Comparison of ENCODE assay signal across 8 cellular contexts in genomic region chr6:53795254-53795701, GRCh38. TPM values are rescaled to one million over a fixed set of nuclear protein-coding genes. Genes with fewer than 3 reads are reported as not detected.
DNase-seq lines count a peak whose midpoint lies in the region; ATAC-seq and TF ChIP-seq lines count a peak whose summit lies in the region.

No MANE protein-coding gene starts in this region.

- 2% methylated on average over 18 of the region's 28 CpGs for WGBS in suprapubic skin

- peak overlapping the region; percentile 90 for H3K4me3 ChIP-seq in BE2C (ENCODE audit: low read depth, low read length)
- peak overlapping the region; percentile 63 for H3K4me3 ChIP-seq in MG63
- peak overlapping the region; percentile 78 for H3K4me3 ChIP-seq in astrocyte of the cerebellum (ENCODE audit: low read depth, low read length)
- H3K4me3 ChIP-seq in suprapubic skin: peak overlapping the region; percentile 84

- H3K27me3 ChIP-seq in BE2C (peaks cover 26% of the 10 kb centered on the region), MG63 (no peaks in the 10 kb centered on the region; the same call in 1 of the 2 replicates), suprapubic skin (no peaks in the 10 kb centered on the region)

- no peaks in the 10 kb centered on the region for H3K36me3 ChIP-seq in BE2C
- no peaks in the 10 kb centered on the region for H3K36me3 ChIP-seq in MG63
- H3K36me3 ChIP-seq in suprapubic skin: no peaks in the 10 kb centered on the region

- H3K27ac ChIP-seq in suprapubic skin: peak overlapping the region; percentile 82

- TF ChIP-seq EP300 in suprapubic skin (IDR thresholded peaks at IDR 0.05): no peak

- in situ Hi-C loops in astrocyte of the cerebellum (cut with HindIII; ENCODE audit: low sequenced_read_pairs): no loop called here

- TF ChIP-seq POLR2A in suprapubic skin (IDR thresholded peaks at IDR 0.05): no peak

- intact Hi-C loops in left colon (cut with DNase I, micrococcal nuclease): no loop called here

- no peak for DNase-seq in BE2C
- DNase-seq in MG63: no peak
- DNase-seq in astrocyte of the cerebellum (ENCODE audit: low read depth): no peak
- peak in 1 of 2 donors; percentile 61 for DNase-seq in left colon
- no peak for DNase-seq in suprapubic skin (ENCODE audit: low spot score in 2 of 2)
- no peak for DNase-seq in stimulated activated CD4-positive, alpha-beta T cell treated with anti-CD3 and anti-CD28 coated beads, Interleukin-15, amount 100 ng/mL, for 24 hours
- no peak for DNase-seq in activated effector memory CD4-positive, alpha-beta T cell treated with Interleukin-2 at 50 U/mL for 16 hours

- TF ChIP-seq CTCF in BE2C (IDR thresholded peaks at IDR 0.05; ENCODE audit: low read depth, low read length): no peak
- no peak for TF ChIP-seq CTCF in astrocyte of the cerebellum (IDR thresholded peaks at IDR 0.05; ENCODE audit: low read depth, low read length, missing control alignments)
- no peak for TF ChIP-seq CTCF in suprapubic skin (IDR thresholded peaks at IDR 0.05)

- H3K9me3 ChIP-seq in BE2C (no peaks in the 10 kb centered on the region), MG63 (no peaks in the 10 kb centered on the region), suprapubic skin (no peaks in the 10 kb centered on the region)

- H3K4me1 ChIP-seq in BE2C (no peaks in the 10 kb centered on the region), suprapubic skin (peaks cover 42% of the 10 kb centered on the region)

- ATAC-seq in GM21360 (IDR thresholded peaks at IDR 0.05; ENCODE audit: unreplicated experiment): peak; percentile 25
- ATAC-seq in left colon: peak; percentile 24

RNA-seq across cellular contexts. Expression of gene LRRC1, which starts 0.5 kb away (rescaled TPM):
- 0.37 TPM for polyA plus RNA-seq in BE2C (2012; ENCODE audit: insufficient read depth, insufficient read length, low read depth)
- 0.62 and 0.72 TPM in 2 replicates for total RNA-seq in MG63 (2014; rRNA removed; shearing (Covaris generic); ENCODE audit: low replicate concordance)
- total RNA-seq in left colon: 10 to 100 TPM; 69.2 to 85.7 TPM
- total RNA-seq in suprapubic skin: 10 to 100 TPM; 34.6 to 80.9 (median 42.4) TPM

Comparison
In these comparisons a context has a peak if more than half of its experiments do, and no peak if none do; other contexts are left out.
1. RNA of gene LRRC1, which starts 0.5 kb away (total RNA-seq): 69.2 to 85.7 TPM in left colon and 34.6 to 80.9 TPM in suprapubic skin; 0.62 to 0.72 TPM in MG63; every median in the first group is over 10 times any median in the second.
2. Peak in every context shown above with its lines, with median percentiles within 50 percentile points of each other: H3K4me3 ChIP-seq.